ENCODE assay signal across 2 cellular contexts in genomic region chr9:136807281-136808074, GRCh38.
TF ChIP-seq lines count a peak whose summit lies in the region.

TSS of gene RABL6 (plus strand) at chr9:136807948. CDS start at chr9:136808197, 249 bp downstream.

TF ChIP-seq in HCT116, 20 proteins besides CTCF, POLR2A, EP300 and RAD21:
- TF ChIP-seq ZBTB33 (IDR thresholded peaks at IDR 0.05; ENCODE audit: extremely low read depth, insufficient replicate concordance, low read length) (no peak), YY1 (IDR thresholded peaks at IDR 0.05; ENCODE audit: extremely low read depth, insufficient replicate concordance, low read depth, low read length) (peak; percentile 95), ZNF274 (IDR thresholded peaks at IDR 0.05; ENCODE audit: low read depth, low read length) (no peak), ZFX (IDR thresholded peaks at IDR 0.05) (no peak), JUND (IDR thresholded peaks at IDR 0.05) (no peak), CBX3 (IDR thresholded peaks at IDR 0.05; ENCODE audit: low read depth) (no peak), POLR2AphosphoS5 (IDR thresholded peaks at IDR 0.05; ENCODE audit: low read depth, low read length) (peak; percentile 92), CEBPB (IDR thresholded peaks at IDR 0.05; ENCODE audit: low read depth) (no peak), FOSL1 (IDR thresholded peaks at IDR 0.05; ENCODE audit: low read depth) (no peak), ELF1 (IDR thresholded peaks at IDR 0.05; ENCODE audit: borderline replicate concordance, low read depth) (no peak)

TF ChIP-seq in GM12878, 131 proteins besides CTCF, POLR2A, EP300 and RAD21 (continued from another document):
- TF ChIP-seq IRF3 (IDR thresholded peaks at IDR 0.05) = peak; percentile 48; the same call in 1 of the 2 replicates
- no peak for TF ChIP-seq RAD51 (IDR thresholded peaks at IDR 0.05)
- TF ChIP-seq CBFB (IDR thresholded peaks at IDR 0.05; ENCODE audit: low read depth) = peak; percentile 39; the same call in 1 of the 2 replicates
- no peak for TF ChIP-seq CBX3 (IDR thresholded peaks at IDR 0.05; ENCODE audit: borderline replicate concordance, low read depth)
- 0 out of 2 replicates have a peak, but pooled peaks have one; percentile 45 for TF ChIP-seq MAX (IDR thresholded peaks at IDR 0.05; ENCODE audit: low read depth, low read length)
- TF ChIP-seq GATAD2B (conservative IDR thresholded peaks at IDR 0.05; ENCODE audit: low read depth) = peak; percentile 64
- TF ChIP-seq NBN (IDR thresholded peaks at IDR 0.05) = peak; percentile 48; the same call in 1 of the 2 replicates
- TF ChIP-seq REST (IDR thresholded peaks at IDR 0.05; ENCODE audit: low read depth, low read length) = 0 out of 2 replicates have a peak, but pooled peaks have one; percentile 29
- TF ChIP-seq EGR1 (IDR thresholded peaks at IDR 0.05; ENCODE audit: borderline replicate concordance in 1 of 2, low read depth in 2 of 2, low read length in 2 of 2) = peak in 1 of 2 experiments; percentile 87; a peak in 2 of 3 replicates
- TF ChIP-seq NR2F1 (conservative IDR thresholded peaks at IDR 0.05) = 0 out of 2 replicates have a peak, but pooled peaks have one; percentile 23
- no peak for TF ChIP-seq ZBED1 (IDR thresholded peaks at IDR 0.05; ENCODE audit: borderline replicate concordance)
- peak; percentile 66 for TF ChIP-seq POLR2AphosphoS2 (IDR thresholded peaks at IDR 0.05; ENCODE audit: low read depth, low read length)
- peak; percentile 82; the same call in 1 of the 2 replicates for TF ChIP-seq RB1 (IDR thresholded peaks at IDR 0.05; ENCODE audit: borderline replicate concordance)
- TF ChIP-seq NRF1 (conservative IDR thresholded peaks at IDR 0.05; ENCODE audit: low read depth, low read length) = peak; percentile 60
- 0 out of 4 replicates have a peak, but pooled peaks of 1 of the 2 experiments have one; percentile 11 for TF ChIP-seq SRF (IDR thresholded peaks at IDR 0.05; ENCODE audit: low read depth in 2 of 2, low read length in 2 of 2)
- TF ChIP-seq NR2C1 (IDR thresholded peaks at IDR 0.05) = peak; percentile 51; the same call in 1 of the 2 replicates
- peak in 1 of 2 experiments; percentile 40; a peak in 1 of 4 replicates for TF ChIP-seq IKZF2 (IDR thresholded peaks at IDR 0.05)
- peak; percentile 91 for TF ChIP-seq IKZF1 (conservative IDR thresholded peaks at IDR 0.05)
- no peak for TF ChIP-seq ATF3 (IDR thresholded peaks at IDR 0.05; ENCODE audit: borderline replicate concordance, extremely low read depth, low read depth, low read length)
- peak; percentile 97 for TF ChIP-seq TAF1 (IDR thresholded peaks at IDR 0.05; ENCODE audit: borderline replicate concordance, low read depth, low read length)
- TF ChIP-seq TCF12 (IDR thresholded peaks at IDR 0.05; ENCODE audit: low read depth, low read length) = peak; percentile 24; the same call in 1 of the 2 replicates
- peak; percentile 61; the same call in 1 of the 2 replicates for TF ChIP-seq POLR2AphosphoS5 (IDR thresholded peaks at IDR 0.05; ENCODE audit: low read length)
- peak; percentile 54; the same call in 1 of the 2 replicates for TF ChIP-seq PML (IDR thresholded peaks at IDR 0.05; ENCODE audit: low read length)
- no peak for TF ChIP-seq SUZ12 (IDR thresholded peaks at IDR 0.05; ENCODE audit: unreplicated experiment)
- no peak; the same call in 1 of the 2 replicates for TF ChIP-seq NKRF (conservative IDR thresholded peaks at IDR 0.05)
- peak; percentile 52; the same call in 1 of the 2 replicates for TF ChIP-seq HCFC1 (IDR thresholded peaks at IDR 0.05; ENCODE audit: low read length)
- TF ChIP-seq ZNF687 (IDR thresholded peaks at IDR 0.05) = peak; percentile 71
- peak; percentile 33 for TF ChIP-seq SP1 (IDR thresholded peaks at IDR 0.05; ENCODE audit: low read depth, low read length)
- 0 out of 2 replicates have a peak, but pooled peaks have one; percentile 22 for TF ChIP-seq ELK1 (IDR thresholded peaks at IDR 0.05; ENCODE audit: low read depth, low read length)
- TF ChIP-seq SIX5 (IDR thresholded peaks at IDR 0.05; ENCODE audit: low read depth, low read length, severe bottlenecking) = peak; percentile 26
- TF ChIP-seq SPI1 (IDR thresholded peaks at IDR 0.05; ENCODE audit: borderline replicate concordance, insufficient read depth, low read depth, low read length) = peak; percentile 3; the same call in 1 of the 2 replicates
- TF ChIP-seq YY1 (IDR thresholded peaks at IDR 0.05; ENCODE audit: low read depth, low read length) = peak; percentile 96
- no peak for TF ChIP-seq ZBTB4 (CRISPR knock-in tag; IDR thresholded peaks at IDR 0.05)
- TF ChIP-seq TCF3 (IDR thresholded peaks at IDR 0.05; ENCODE audit: borderline replicate concordance, insufficient read depth, low read depth, low read length) = 0 out of 2 replicates have a peak, but pooled peaks have one; percentile 38
- peak; percentile 8 to 83; a peak in 2 of 4 replicates for TF ChIP-seq BHLHE40 (IDR thresholded peaks at IDR 0.05; ENCODE audit: borderline replicate concordance in 1 of 2, low read depth in 2 of 2, low read length in 1 of 2)
- 0 out of 2 replicates have a peak, but pooled peaks have one; percentile 48 for TF ChIP-seq SMARCA5 (IDR thresholded peaks at IDR 0.05)
